ENCODE assay signal across 8 cellular contexts in genomic region chr7:38178695-38179344, GRCh38. TPM values are rescaled to one million over a fixed set of nuclear protein-coding genes. Genes with fewer than 3 reads are reported as not detected.
DNase-seq lines count a peak whose midpoint lies in the region; ATAC-seq and TF ChIP-seq lines count a peak whose summit lies in the region.

No MANE protein-coding gene starts in this region.

- H3K4me3 ChIP-seq in SJCRH30, result peak overlapping the region; percentile 81
- H3K4me3 ChIP-seq in endodermal cell (ENCODE audit: low read length), result peak overlapping the region; percentile 98

- no peak for TF ChIP-seq CTCF in endodermal cell (conservative IDR thresholded peaks at IDR 0.05)
- peak; percentile 15 for TF ChIP-seq CTCF in natural killer cell (IDR thresholded peaks at IDR 0.05)

- H3K27me3 ChIP-seq in SJCRH30, result no peaks in the 10 kb centered on the region
- no peaks in the 10 kb centered on the region for H3K27me3 ChIP-seq in endodermal cell (ENCODE audit: control insufficient read depth, insufficient read depth, low read length, poor library complexity, severe bottlenecking)

- H3K27me3 Mint-ChIP-seq in endodermal cell (ENCODE audit: insufficient read depth) (peaks cover 11% of the 10 kb centered on the region), natural killer cell (ENCODE audit: low read depth in 2 of 2) (peaks cover 5 to 13% of the 10 kb centered on the region in 2 donors)

- DNase-seq in AML-193 (lab: John Stamatoyannopoulos, UW) (peak; percentile 34 to 44), SJCRH30 (no peak), endodermal cell (no peak), natural killer cell (no peak), NCI-H748 (lab: John Stamatoyannopoulos, UW; ENCODE audit: unreplicated experiment) (no peak), NCI-H510A treated with DMSO at 0.1 percent for 48 hours (lab: John Stamatoyannopoulos, UW) (no peak)

- H3K36me3 ChIP-seq in SJCRH30 (peaks cover 12% of the 10 kb centered on the region), endodermal cell (ENCODE audit: control insufficient read depth, insufficient read depth, low read length) (peaks cover under 1% of the 10 kb centered on the region)

- H3K36me3 Mint-ChIP-seq in endodermal cell (ENCODE audit: low read depth), result peaks cover under 1% of the 10 kb centered on the region
- peaks cover 2% of the 10 kb centered on the region for H3K36me3 Mint-ChIP-seq in natural killer cell

- H3K4me3 Mint-ChIP-seq in endodermal cell, result peak overlapping the region; percentile 96
- peak overlapping the region; percentile 98 for H3K4me3 Mint-ChIP-seq in natural killer cell

- H3K27ac ChIP-seq in SJCRH30 (peak overlapping the region; percentile 75), endodermal cell (ENCODE audit: low read depth, low read length) (peak overlapping the region; percentile 54)

- no peaks in the 10 kb centered on the region for H3K9me3 ChIP-seq in SJCRH30 (replicated peaks)
- H3K9me3 ChIP-seq in endodermal cell (ENCODE audit: control insufficient read depth, low read length), result no peaks in the 10 kb centered on the region

- H3K9me3 Mint-ChIP-seq in endodermal cell (no peaks in the 10 kb centered on the region), natural killer cell (no peaks in the 10 kb centered on the region)

- H3K27ac Mint-ChIP-seq in endodermal cell (peak overlapping the region; percentile 97), natural killer cell (peak overlapping the region; percentile 87 to 98)

- intact Hi-C loops in natural killer cell (cut with micrococcal nuclease), result loop anchor here (2.0 to 5.0 kb wide), 2 partner anchors 38 to 158 kb away; no protein-coding TSS in a partner anchor

- peaks cover 10% of the 10 kb centered on the region for H3K4me1 ChIP-seq in SJCRH30
- peaks cover 9% of the 10 kb centered on the region for H3K4me1 ChIP-seq in endodermal cell (ENCODE audit: control insufficient read depth, insufficient read depth, low read length)

- H3K9ac ChIP-seq in endodermal cell (ENCODE audit: extremely low read depth, low read length, poor library complexity, severe bottlenecking), result peak overlapping the region; percentile 66

- H3K4me1 Mint-ChIP-seq in endodermal cell (peaks cover 22% of the 10 kb centered on the region), natural killer cell (peaks cover 45 to 53% of the 10 kb centered on the region in 2 donors)

- 26 to 38% methylated on average over 4 to 15 of the region's 15 CpGs for WGBS in endodermal cell (ENCODE audit: insufficient coverage in 1 of 2, insufficient read length in 1 of 2), 2 experiments

- ATAC-seq in GM18861 (IDR thresholded peaks at IDR 0.05; ENCODE audit: unreplicated experiment) (peak; percentile 19), HG03039 (IDR thresholded peaks at IDR 0.05; ENCODE audit: unreplicated experiment) (peak; percentile 17), natural killer cell (peak; percentile 45 to 64 (median 50))

RNA-seq across cellular contexts. Expression of gene STARD3NL, which starts 0.8 kb away (rescaled TPM):
- 153 and 162 TPM in 2 replicates for total RNA-seq in SJCRH30 (2014; rRNA removed; shearing (Covaris generic))
- total RNA-seq in endodermal cell (10 to 100 TPM; 48.6 to 58.3 TPM), natural killer cell (10 to 100 TPM; 30.6 to 38.6 (median 38.3) TPM)
- polyA plus RNA-seq in endodermal cell (2013, experiment 1 of 2), result 79.5 TPM
- 75.1 TPM for polyA plus RNA-seq in endodermal cell (2013, experiment 2 of 2)

Comparison
In these comparisons a context has a peak if more than half of its experiments do, and no peak if none do; other contexts are left out.
1. DNase-seq: peak in AML-193 (2 of 2); none in SJCRH30 (0 of 2), endodermal cell (single experiment), natural killer cell (single experiment), NCI-H748 (single experiment) and NCI-H510A treated with DMSO at 0.1 percent for 48 hours (single experiment).
2. Peak in every context shown above with its lines, with median percentiles within 50 percentile points of each other: ATAC-seq.